ENCODE assay signal across 1 cellular context in the genomic region with DNA sequence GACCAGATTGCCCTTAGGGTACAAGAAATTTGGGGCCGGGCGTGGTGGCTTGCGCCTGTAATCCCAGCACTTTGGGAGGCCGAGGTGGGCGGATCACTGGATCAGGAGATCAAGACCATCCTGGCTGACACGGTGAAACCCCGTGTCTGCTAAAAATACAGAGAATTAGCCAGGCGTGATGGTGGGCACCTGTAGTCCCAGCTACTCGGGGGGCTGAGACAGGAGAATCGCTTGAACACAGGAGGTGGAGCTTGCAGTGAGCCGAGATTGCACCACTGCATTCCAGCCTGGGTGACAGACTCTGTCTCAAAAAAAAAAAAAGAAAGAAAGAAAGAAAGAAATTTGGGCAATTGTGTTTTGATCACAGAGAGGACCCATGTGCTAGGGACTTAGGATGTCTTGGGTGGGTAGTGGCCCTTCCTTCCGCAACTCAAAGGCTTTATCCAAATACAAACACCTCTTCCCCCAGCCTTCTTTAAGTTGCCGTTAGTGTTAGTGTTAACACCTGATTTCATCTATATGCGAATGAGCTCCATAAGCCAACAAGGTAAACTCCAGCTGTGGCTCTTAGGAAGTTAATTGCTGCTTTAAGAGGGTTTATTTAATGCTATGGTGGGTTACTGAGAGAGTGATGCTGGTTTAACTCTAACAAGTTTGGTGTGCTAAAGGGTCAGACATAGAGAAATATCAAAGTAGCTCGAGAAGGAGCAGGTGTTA.
A peak's percentile ranks its signal among the peaks of the same experiment; 100 is the strongest.
TF ChIP-seq lines count a peak whose summit lies in the region.

No MANE protein-coding gene starts in this region.

TF ChIP-seq in GM23338, 12 proteins besides CTCF, POLR2A, EP300 and RAD21:
- TF ChIP-seq, protein P1, sequence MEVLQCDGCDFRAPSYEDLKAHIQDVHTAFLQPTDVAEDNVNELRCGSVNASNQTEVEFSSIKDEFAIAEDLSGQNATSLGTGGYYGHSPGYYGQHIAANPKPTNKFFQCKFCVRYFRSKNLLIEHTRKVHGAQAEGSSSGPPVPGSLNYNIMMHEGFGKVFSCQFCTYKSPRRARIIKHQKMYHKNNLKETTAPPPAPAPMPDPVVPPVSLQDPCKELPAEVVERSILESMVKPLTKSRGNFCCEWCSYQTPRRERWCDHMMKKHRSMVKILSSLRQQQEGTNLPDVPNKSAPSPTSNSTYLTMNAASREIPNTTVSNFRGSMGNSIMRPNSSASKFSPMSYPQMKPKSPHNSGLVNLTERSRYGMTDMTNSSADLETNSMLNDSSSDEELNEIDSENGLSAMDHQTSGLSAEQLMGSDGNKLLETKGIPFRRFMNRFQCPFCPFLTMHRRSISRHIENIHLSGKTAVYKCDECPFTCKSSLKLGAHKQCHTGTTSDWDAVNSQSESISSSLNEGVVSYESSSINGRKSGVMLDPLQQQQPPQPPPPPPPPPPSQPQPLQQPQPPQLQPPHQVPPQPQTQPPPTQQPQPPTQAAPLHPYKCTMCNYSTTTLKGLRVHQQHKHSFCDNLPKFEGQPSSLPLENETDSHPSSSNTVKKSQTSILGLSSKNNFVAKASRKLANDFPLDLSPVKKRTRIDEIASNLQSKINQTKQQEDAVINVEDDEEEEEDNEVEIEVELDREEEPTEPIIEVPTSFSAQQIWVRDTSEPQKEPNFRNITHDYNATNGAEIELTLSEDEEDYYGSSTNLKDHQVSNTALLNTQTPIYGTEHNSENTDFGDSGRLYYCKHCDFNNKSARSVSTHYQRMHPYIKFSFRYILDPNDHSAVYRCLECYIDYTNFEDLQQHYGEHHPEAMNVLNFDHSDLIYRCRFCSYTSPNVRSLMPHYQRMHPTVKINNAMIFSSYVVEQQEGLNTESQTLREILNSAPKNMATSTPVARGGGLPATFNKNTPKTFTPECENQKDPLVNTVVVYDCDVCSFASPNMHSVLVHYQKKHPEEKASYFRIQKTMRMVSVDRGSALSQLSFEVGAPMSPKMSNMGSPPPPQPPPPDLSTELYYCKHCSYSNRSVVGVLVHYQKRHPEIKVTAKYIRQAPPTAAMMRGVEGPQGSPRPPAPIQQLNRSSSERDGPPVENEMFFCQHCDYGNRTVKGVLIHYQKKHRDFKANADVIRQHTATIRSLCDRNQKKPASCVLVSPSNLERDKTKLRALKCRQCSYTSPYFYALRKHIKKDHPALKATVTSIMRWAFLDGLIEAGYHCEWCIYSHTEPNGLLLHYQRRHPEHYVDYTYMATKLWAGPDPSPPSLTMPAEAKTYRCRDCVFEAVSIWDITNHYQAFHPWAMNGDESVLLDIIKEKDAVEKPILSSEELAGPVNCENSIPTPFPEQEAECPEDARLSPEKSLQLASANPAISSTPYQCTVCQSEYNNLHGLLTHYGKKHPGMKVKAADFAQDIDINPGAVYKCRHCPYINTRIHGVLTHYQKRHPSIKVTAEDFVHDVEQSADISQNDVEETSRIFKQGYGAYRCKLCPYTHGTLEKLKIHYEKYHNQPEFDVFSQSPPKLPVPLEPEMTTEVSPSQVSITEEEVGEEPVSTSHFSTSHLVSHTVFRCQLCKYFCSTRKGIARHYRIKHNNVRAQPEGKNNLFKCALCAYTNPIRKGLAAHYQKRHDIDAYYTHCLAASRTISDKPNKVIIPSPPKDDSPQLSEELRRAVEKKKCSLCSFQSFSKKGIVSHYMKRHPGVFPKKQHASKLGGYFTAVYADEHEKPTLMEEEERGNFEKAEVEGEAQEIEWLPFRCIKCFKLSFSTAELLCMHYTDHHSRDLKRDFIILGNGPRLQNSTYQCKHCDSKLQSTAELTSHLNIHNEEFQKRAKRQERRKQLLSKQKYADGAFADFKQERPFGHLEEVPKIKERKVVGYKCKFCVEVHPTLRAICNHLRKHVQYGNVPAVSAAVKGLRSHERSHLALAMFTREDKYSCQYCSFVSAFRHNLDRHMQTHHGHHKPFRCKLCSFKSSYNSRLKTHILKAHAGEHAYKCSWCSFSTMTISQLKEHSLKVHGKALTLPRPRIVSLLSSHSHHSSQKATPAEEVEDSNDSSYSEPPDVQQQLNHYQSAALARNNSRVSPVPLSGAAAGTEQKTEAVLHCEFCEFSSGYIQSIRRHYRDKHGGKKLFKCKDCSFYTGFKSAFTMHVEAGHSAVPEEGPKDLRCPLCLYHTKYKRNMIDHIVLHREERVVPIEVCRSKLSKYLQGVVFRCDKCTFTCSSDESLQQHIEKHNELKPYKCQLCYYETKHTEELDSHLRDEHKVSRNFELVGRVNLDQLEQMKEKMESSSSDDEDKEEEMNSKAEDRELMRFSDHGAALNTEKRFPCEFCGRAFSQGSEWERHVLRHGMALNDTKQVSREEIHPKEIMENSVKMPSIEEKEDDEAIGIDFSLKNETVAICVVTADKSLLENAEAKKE (CRISPR knock-in tag; IDR thresholded peaks at IDR 0.05): no peak
- peak; percentile 49; the same call in 1 of the 2 replicates for TF ChIP-seq NANOG (IDR thresholded peaks at IDR 0.05; ENCODE audit: borderline replicate concordance)
TF ChIP-seq in GM23338: peak in this region for 1.
